18 cellular contexts compared by ENCODE assay signal in the genomic region with DNA sequence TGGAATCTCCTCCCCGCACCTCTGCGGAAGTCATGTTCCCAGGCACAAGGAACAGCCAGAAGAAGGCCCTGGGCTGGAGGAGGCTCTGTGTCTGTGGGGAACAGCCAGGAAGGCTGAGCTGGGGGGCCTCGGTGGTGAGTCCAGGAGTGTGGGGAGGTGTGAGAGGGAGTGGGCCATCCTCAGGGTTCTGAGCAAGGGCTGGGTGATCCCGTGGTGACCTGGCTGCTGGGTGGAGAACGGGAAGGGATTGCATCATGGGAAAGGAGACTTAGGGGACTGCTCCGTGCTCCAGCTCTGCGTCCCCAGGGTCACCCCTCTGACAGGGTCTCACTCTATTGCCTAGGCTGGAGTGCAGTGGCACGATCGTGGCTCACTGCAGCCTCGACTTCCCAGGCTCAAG.
"Had no signal": no experiment of that assay in that cellular context is flagged by ENCODE, and none has a peak within 500 bp of the region (broad histone marks: within the 10 kb centered on the region; RNA-seq: fewer than 3 reads in every experiment).

No MANE protein-coding gene starts in this region.

- H3K4me3 Mint-ChIP-seq: activated CD4-positive, alpha-beta memory T cell treated with anti-CD3 and anti-CD28 coated beads, Interleukin-2, amount 10 ng/mL, durations not matched to agents 7 days and 5 days; activated CD4-positive, alpha-beta T cell treated with anti-CD3 and anti-CD28 coated beads, Interleukin-2, amount 10 ng/mL, durations not matched to agents 24 days and 14 days; activated naive CD4-positive, alpha-beta T cell treated with anti-CD3 and anti-CD28 coated beads, Interleukin-2, amount 50 U/mL, for 24 hours; activated T-helper 1 cell treated with anti-CD3 and anti-CD28 coated beads, Interleukin-12 subunit alpha, Interleukin-12 subunit beta, Interleukin-2, Interleukin-4 antibody, amounts not matched to agents 30 ng/mL and 10 ng/mL and 1 ng/mL, durations not matched to agents 14 hours and 24 hours and 36 hours; central memory CD8-positive, alpha-beta T cell; memory B cell; nephron; stimulated activated naive CD8-positive, alpha-beta T cell treated with anti-CD3 and anti-CD28 coated beads, Interleukin-15, amount 100 ng/mL, for 72 hours had no signal

- H3K27ac ChIP-seq: neutrophil, parathyroid adenoma, transverse colon had no signal

- H3K9ac ChIP-seq: parathyroid adenoma had no signal

- H3K9me3 Mint-ChIP-seq: activated CD4-positive, alpha-beta memory T cell treated with anti-CD3 and anti-CD28 coated beads, Interleukin-2, amount 10 ng/mL, durations not matched to agents 7 days and 5 days; activated CD4-positive, alpha-beta T cell treated with anti-CD3 and anti-CD28 coated beads, Interleukin-2, amount 10 ng/mL, durations not matched to agents 24 days and 14 days; activated naive CD4-positive, alpha-beta T cell treated with anti-CD3 and anti-CD28 coated beads, Interleukin-2, amount 50 U/mL, for 24 hours; activated T-helper 1 cell treated with anti-CD3 and anti-CD28 coated beads, Interleukin-12 subunit alpha, Interleukin-12 subunit beta, Interleukin-2, Interleukin-4 antibody, amounts not matched to agents 30 ng/mL and 10 ng/mL and 1 ng/mL, durations not matched to agents 14 hours and 24 hours and 36 hours; central memory CD8-positive, alpha-beta T cell; memory B cell; nephron; stimulated activated naive CD8-positive, alpha-beta T cell treated with anti-CD3 and anti-CD28 coated beads, Interleukin-15, amount 100 ng/mL, for 72 hours had no signal

- H3K27me3 ChIP-seq: foreskin keratinocyte, neutrophil, transverse colon had no signal

- H3K4me3 ChIP-seq: coronary artery, transverse colon had no signal

- ATAC-seq: activated CD4-positive, CD25-positive, alpha-beta regulatory T cell treated with anti-CD3 and anti-CD28 coated beads, Interleukin-2, amount 50 U/mL, for 24 hours; stimulated activated naive CD8-positive, alpha-beta T cell treated with anti-CD3 and anti-CD28 coated beads, Interleukin-15, amount 100 ng/mL, for 72 hours had no signal

- H3K27me3 Mint-ChIP-seq: activated CD4-positive, alpha-beta memory T cell treated with anti-CD3 and anti-CD28 coated beads, Interleukin-2, amount 10 ng/mL, durations not matched to agents 7 days and 5 days; activated CD4-positive, alpha-beta T cell treated with anti-CD3 and anti-CD28 coated beads, Interleukin-2, amount 10 ng/mL, durations not matched to agents 24 days and 14 days; activated naive CD4-positive, alpha-beta T cell treated with anti-CD3 and anti-CD28 coated beads, Interleukin-2, amount 50 U/mL, for 24 hours; central memory CD8-positive, alpha-beta T cell; memory B cell; stimulated activated naive CD8-positive, alpha-beta T cell treated with anti-CD3 and anti-CD28 coated beads, Interleukin-15, amount 100 ng/mL, for 72 hours had no signal

- H2AFZ ChIP-seq: parathyroid adenoma had no signal

- H3K9me3 ChIP-seq: neutrophil, transverse colon had no signal

- H3K4me1 ChIP-seq: transverse colon had no signal

- H3K79me2 ChIP-seq: parathyroid adenoma had no signal

- H3K27ac Mint-ChIP-seq: activated CD4-positive, alpha-beta memory T cell treated with anti-CD3 and anti-CD28 coated beads, Interleukin-2, amount 10 ng/mL, durations not matched to agents 7 days and 5 days; activated CD4-positive, alpha-beta T cell treated with anti-CD3 and anti-CD28 coated beads, Interleukin-2, amount 10 ng/mL, durations not matched to agents 24 days and 14 days; activated naive CD4-positive, alpha-beta T cell treated with anti-CD3 and anti-CD28 coated beads, Interleukin-2, amount 50 U/mL, for 24 hours; activated T-helper 1 cell treated with anti-CD3 and anti-CD28 coated beads, Interleukin-12 subunit alpha, Interleukin-12 subunit beta, Interleukin-2, Interleukin-4 antibody, amounts not matched to agents 30 ng/mL and 10 ng/mL and 1 ng/mL, durations not matched to agents 14 hours and 24 hours and 36 hours; memory B cell; nephron; stimulated activated naive CD8-positive, alpha-beta T cell treated with anti-CD3 and anti-CD28 coated beads, Interleukin-15, amount 100 ng/mL, for 72 hours had no signal

- H3K4me1 Mint-ChIP-seq: activated CD4-positive, alpha-beta memory T cell treated with anti-CD3 and anti-CD28 coated beads, Interleukin-2, amount 10 ng/mL, durations not matched to agents 7 days and 5 days; activated naive CD4-positive, alpha-beta T cell treated with anti-CD3 and anti-CD28 coated beads, Interleukin-2, amount 50 U/mL, for 24 hours; memory B cell; stimulated activated naive CD8-positive, alpha-beta T cell treated with anti-CD3 and anti-CD28 coated beads, Interleukin-15, amount 100 ng/mL, for 72 hours had no signal

- DNase-seq: activated CD4-positive, alpha-beta memory T cell treated with anti-CD3 and anti-CD28 coated beads, Interleukin-2, amount 10 ng/mL, durations not matched to agents 7 days and 5 days; activated CD4-positive, alpha-beta T cell treated with anti-CD3 and anti-CD28 coated beads, Interleukin-2, amount 10 ng/mL, durations not matched to agents 24 days and 14 days; activated gamma-delta T cell; hippocampal formation; right cardiac atrium; stimulated activated CD4-positive, alpha-beta T cell treated with anti-CD3 and anti-CD28 coated beads, Interleukin-1b, Interleukin-23, amount 100 ng/mL, for 48 hours; stimulated activated naive CD8-positive, alpha-beta T cell treated with anti-CD3 and anti-CD28 coated beads, Interleukin-15, amount 100 ng/mL, for 72 hours; transverse colon had no signal
